ENCODE assay signal across 21 cellular contexts in the genomic region with DNA sequence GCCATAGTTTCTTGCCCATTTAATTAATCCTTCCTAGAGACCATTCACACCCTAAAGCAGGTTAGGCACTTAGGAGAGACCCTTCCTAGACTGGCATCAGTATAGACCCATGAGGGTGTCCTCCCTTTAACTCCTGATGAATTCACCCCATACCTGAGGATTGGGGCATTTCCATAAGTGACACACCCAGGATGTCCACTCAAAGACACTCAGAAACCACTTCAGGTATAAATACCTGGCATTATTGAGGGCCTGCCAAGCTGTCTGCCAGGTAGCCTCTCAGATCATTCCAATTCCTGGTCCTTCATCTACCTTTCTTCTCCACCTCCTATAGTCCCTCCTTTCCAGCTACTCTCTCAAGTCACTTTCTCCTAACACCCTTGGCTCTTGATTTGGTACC. TPM values are rescaled to one million over a fixed set of nuclear protein-coding genes. Genes with fewer than 3 reads are reported as not detected.
DNase-seq lines count a peak whose midpoint lies in the region; ATAC-seq and TF ChIP-seq lines count a peak whose summit lies in the region.
"Had no signal": no experiment of that assay in that cellular context is flagged by ENCODE, and none has a peak within 500 bp of the region (broad histone marks: within the 10 kb centered on the region; RNA-seq: fewer than 3 reads in every experiment).

No MANE protein-coding gene starts in this region.

- H3K4me3 Mint-ChIP-seq in effector memory CD8-positive, alpha-beta T cell = no peak overlapping the region
- H3K4me3 Mint-ChIP-seq: CD4-positive, CD25-positive, alpha-beta regulatory T cell; CD8-positive, alpha-beta memory T cell; GM23338 had no signal

- H3K27me3 ChIP-seq in foreskin keratinocyte (peaks cover 2% of the 10 kb centered on the region), thyroid gland (no peaks in the 10 kb centered on the region)
- H3K27me3 ChIP-seq: BE2C had no signal

- H3K36me3 Mint-ChIP-seq in effector memory CD8-positive, alpha-beta T cell (ENCODE audit: insufficient read depth) = no peaks in the 10 kb centered on the region
- H3K36me3 Mint-ChIP-seq: CD4-positive, CD25-positive, alpha-beta regulatory T cell; CD8-positive, alpha-beta memory T cell had no signal

- no peaks in the 10 kb centered on the region for H3K36me3 ChIP-seq in thyroid gland
- H3K36me3 ChIP-seq: BE2C had no signal

- peaks cover 25 to 26% of the 10 kb centered on the region in 2 donors for H3K27me3 Mint-ChIP-seq in effector memory CD8-positive, alpha-beta T cell

- no peak for TF ChIP-seq POLR2A in thyroid gland (IDR thresholded peaks at IDR 0.05)

- no peak overlapping the region for H3K27ac Mint-ChIP-seq in effector memory CD8-positive, alpha-beta T cell
- H3K27ac Mint-ChIP-seq: CD4-positive, CD25-positive, alpha-beta regulatory T cell; CD8-positive, alpha-beta memory T cell; GM23338 had no signal

- H3K4me1 ChIP-seq in foreskin keratinocyte (peaks cover 8% of the 10 kb centered on the region), thyroid gland (peaks cover 32 to 44% of the 10 kb centered on the region in 2 donors)
- H3K4me1 ChIP-seq: BE2C had no signal

- H3K27ac ChIP-seq in foreskin keratinocyte (no peak overlapping the region), thyroid gland (no peak overlapping the region)

- no peaks in the 10 kb centered on the region for H3K9me3 ChIP-seq in thyroid gland
- H3K9me3 ChIP-seq: BE2C had no signal

- TF ChIP-seq CTCF in foreskin keratinocyte (conservative IDR thresholded peaks at IDR 0.05) = no peak
- no peak for TF ChIP-seq CTCF in thyroid gland (IDR thresholded peaks at IDR 0.05)

- DNase-seq in NCI-H510A treated with DMSO at 0.1 percent for 48 hours (lab: John Stamatoyannopoulos, UW) (peak; percentile 1), NCI-H510A (lab: John Stamatoyannopoulos, UW) (no peak), NCI-H2029 treated with DMSO at 0.1 percent for 48 hours (lab: John Stamatoyannopoulos, UW) (peak; percentile 57), foreskin keratinocyte (no peak), thyroid gland (peak; percentile 40 to 64), pons (ENCODE audit: low spot score) (no peak)
- DNase-seq in effector memory CD8-positive, alpha-beta T cell = no peak
- DNase-seq: ACHN; BE2C; C1 segment of cervical spinal cord; CD4-positive, CD25-positive, alpha-beta regulatory T cell; CD8-positive, alpha-beta memory T cell; COR-L47; DMS 273 treated with DMSO at 0.1 percent for 48 hours; DND-41; EL; HCEC 1CT had no signal

- H3K4me1 Mint-ChIP-seq in effector memory CD8-positive, alpha-beta T cell (ENCODE audit: low read depth in 2 of 2) = no peaks in the 10 kb centered on the region
- H3K4me1 Mint-ChIP-seq: CD4-positive, CD25-positive, alpha-beta regulatory T cell; CD8-positive, alpha-beta memory T cell; GM23338 had no signal

- ATAC-seq in foreskin keratinocyte = peak; percentile 25
- ATAC-seq in effector memory CD8-positive, alpha-beta T cell (replicated peaks) = no peak
- ATAC-seq: GM12878, GM23338 had no signal

- no peaks in the 10 kb centered on the region for H3K9me3 Mint-ChIP-seq in effector memory CD8-positive, alpha-beta T cell
- H3K9me3 Mint-ChIP-seq: CD8-positive, alpha-beta memory T cell; GM23338 had no signal

- H3K4me3 ChIP-seq in thyroid gland (replicated peaks in 1 of 3) = no peak overlapping the region
- H3K4me3 ChIP-seq: GM12878, GM23338 had no signal

- intact Hi-C loops in thyroid gland (cut with DNase I) = no loop called here

RNA-seq across cellular contexts. Expression of a gene that starts 57.5 kb away (rescaled TPM):
- total RNA-seq in foreskin keratinocyte (not detected in 2 replicates), thyroid gland (1 to 10 TPM in 2 of 4 donors, under 1 TPM in 1, not detected in 1; 0.78 to 2.1 (median 2.1) TPM)
- polyA plus RNA-seq in foreskin keratinocyte = not detected in 2 replicates
- total RNA-seq: G401, HT-29 had no signal
- polyA plus RNA-seq: GM23338 had no signal

Comparison
In these comparisons a context has a peak if more than half of its experiments do, and no peak if none do; other contexts are left out.
1. DNase-seq: peak in NCI-H510A treated with DMSO at 0.1 percent for 48 hours (single experiment), NCI-H2029 treated with DMSO at 0.1 percent for 48 hours (single experiment) and thyroid gland (2 of 2); none in NCI-H510A (single experiment), foreskin keratinocyte (0 of 2), pons (single experiment) and effector memory CD8-positive, alpha-beta T cell (0 of 3).